In the genomic region with DNA sequence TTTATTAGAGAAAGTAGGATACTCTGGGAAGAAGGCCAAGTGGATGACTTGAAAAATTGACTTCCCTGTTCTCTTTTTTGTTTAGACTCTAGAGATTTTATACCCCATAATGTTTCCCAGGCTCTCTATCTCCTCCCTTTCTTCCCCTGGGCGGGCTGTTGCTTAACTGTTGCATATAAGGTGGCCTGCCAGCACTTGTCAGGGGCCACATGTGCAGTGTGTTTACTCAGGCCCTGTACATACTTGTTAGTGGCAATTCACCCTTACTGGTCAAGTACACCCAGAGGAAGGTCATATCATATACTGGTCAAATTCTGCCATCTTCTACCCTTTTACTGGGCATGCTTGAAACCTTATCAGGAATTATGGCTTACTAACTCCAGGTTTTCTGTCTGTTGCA, we compare ENCODE assay signal across 7 cellular contexts.
DNase-seq lines count a peak whose midpoint lies in the region; ATAC-seq and TF ChIP-seq lines count a peak whose summit lies in the region.

No MANE protein-coding gene starts in this region.

- peak; percentile 72 for ATAC-seq in foreskin keratinocyte
- ATAC-seq in stimulated activated naive CD8-positive, alpha-beta T cell treated with anti-CD3 and anti-CD28 coated beads, Interleukin-15, amount 100 ng/mL, for 72 hours: peak; percentile 18
- no peak for ATAC-seq in stimulated activated naive B cell treated with anti-CD40 and anti-IgM and Interleukin-4, amounts not matched to agents 10 μg/mL and 1 μg/mL and 100 μg/mL, for 72 hours (replicated peaks)

- H3K36me3 Mint-ChIP-seq in stimulated activated naive B cell treated with anti-CD40 and anti-IgM and Interleukin-4, amounts not matched to agents 10 μg/mL and 1 μg/mL and 100 μg/mL, for 72 hours: no peaks in the 10 kb centered on the region

- H3K4me1 ChIP-seq in foreskin keratinocyte: peaks cover 8% of the 10 kb centered on the region

- peak overlapping the region; percentile 25 for H3K27ac ChIP-seq in foreskin keratinocyte

- DNase-seq in H4 (ENCODE audit: low spot score) (peak; percentile 45), OCI-M1 (lab: John Stamatoyannopoulos, UW) (peak; percentile 86), foreskin keratinocyte (peak; percentile 64 to 84), cerebellar cortex (ENCODE audit: low spot score) (no peak), T-helper 2 cell (no peak)
- DNase-seq in stimulated activated naive CD8-positive, alpha-beta T cell treated with anti-CD3 and anti-CD28 coated beads, Interleukin-15, amount 100 ng/mL, for 72 hours: no peak
- DNase-seq in stimulated activated naive B cell treated with anti-CD40 and anti-IgM and Interleukin-4, amounts not matched to agents 10 μg/mL and 1 μg/mL and 100 μg/mL, for 72 hours: no peak

- TF ChIP-seq CTCF in foreskin keratinocyte (conservative IDR thresholded peaks at IDR 0.05): no peak

- H3K27me3 ChIP-seq in foreskin keratinocyte: no peaks in the 10 kb centered on the region

- H3K4me3 Mint-ChIP-seq in stimulated activated naive CD8-positive, alpha-beta T cell treated with anti-CD3 and anti-CD28 coated beads, Interleukin-15, amount 100 ng/mL, for 72 hours: no peak overlapping the region
- no peak overlapping the region for H3K4me3 Mint-ChIP-seq in stimulated activated naive B cell treated with anti-CD40 and anti-IgM and Interleukin-4, amounts not matched to agents 10 μg/mL and 1 μg/mL and 100 μg/mL, for 72 hours

- no peak overlapping the region for H3K27ac Mint-ChIP-seq in stimulated activated naive CD8-positive, alpha-beta T cell treated with anti-CD3 and anti-CD28 coated beads, Interleukin-15, amount 100 ng/mL, for 72 hours
- H3K27ac Mint-ChIP-seq in stimulated activated naive B cell treated with anti-CD40 and anti-IgM and Interleukin-4, amounts not matched to agents 10 μg/mL and 1 μg/mL and 100 μg/mL, for 72 hours: no peak overlapping the region

- H3K9me3 Mint-ChIP-seq in stimulated activated naive CD8-positive, alpha-beta T cell treated with anti-CD3 and anti-CD28 coated beads, Interleukin-15, amount 100 ng/mL, for 72 hours: peaks cover 0 to 6% of the 10 kb centered on the region in 2 donors
- H3K9me3 Mint-ChIP-seq in stimulated activated naive B cell treated with anti-CD40 and anti-IgM and Interleukin-4, amounts not matched to agents 10 μg/mL and 1 μg/mL and 100 μg/mL, for 72 hours: no peaks in the 10 kb centered on the region

- no peaks in the 10 kb centered on the region for H3K27me3 Mint-ChIP-seq in stimulated activated naive CD8-positive, alpha-beta T cell treated with anti-CD3 and anti-CD28 coated beads, Interleukin-15, amount 100 ng/mL, for 72 hours
- no peaks in the 10 kb centered on the region for H3K27me3 Mint-ChIP-seq in stimulated activated naive B cell treated with anti-CD40 and anti-IgM and Interleukin-4, amounts not matched to agents 10 μg/mL and 1 μg/mL and 100 μg/mL, for 72 hours

- H3K4me1 Mint-ChIP-seq in stimulated activated naive CD8-positive, alpha-beta T cell treated with anti-CD3 and anti-CD28 coated beads, Interleukin-15, amount 100 ng/mL, for 72 hours: peaks cover 5% of the 10 kb centered on the region
- H3K4me1 Mint-ChIP-seq in stimulated activated naive B cell treated with anti-CD40 and anti-IgM and Interleukin-4, amounts not matched to agents 10 μg/mL and 1 μg/mL and 100 μg/mL, for 72 hours: peaks cover 0 to 1% of the 10 kb centered on the region in 2 donors

Comparison
In these comparisons a context has a peak if more than half of its experiments do, and no peak if none do; other contexts are left out.
1. DNase-seq: peak in H4 (single experiment), OCI-M1 (single experiment) and foreskin keratinocyte (2 of 2); none in stimulated activated naive CD8-positive, alpha-beta T cell treated with anti-CD3 and anti-CD28 coated beads, Interleukin-15, amount 100 ng/mL, for 72 hours (0 of 2), cerebellar cortex (single experiment), T-helper 2 cell (0 of 5) and stimulated activated naive B cell treated with anti-CD40 and anti-IgM and Interleukin-4, amounts not matched to agents 10 μg/mL and 1 μg/mL and 100 μg/mL, for 72 hours (single experiment).
2. ATAC-seq: peak in foreskin keratinocyte (single experiment) and stimulated activated naive CD8-positive, alpha-beta T cell treated with anti-CD3 and anti-CD28 coated beads, Interleukin-15, amount 100 ng/mL, for 72 hours (single experiment); none in stimulated activated naive B cell treated with anti-CD40 and anti-IgM and Interleukin-4, amounts not matched to agents 10 μg/mL and 1 μg/mL and 100 μg/mL, for 72 hours (0 of 2).